In genomic region chr1:194495434-194495833, GRCh38 we compare ENCODE assay signal across 5 cellular contexts.
"Had no signal": no experiment of that assay in that cellular context is flagged by ENCODE, and none has a peak within 500 bp of the region (broad histone marks: within the 10 kb centered on the region; RNA-seq: fewer than 3 reads in every experiment).

No MANE protein-coding gene starts in this region.

- H3K4me3 Mint-ChIP-seq: IgD-negative memory B cell had no signal

- DNase-seq: IMR-90, KBM-7 had no signal

- H3K36me3 Mint-ChIP-seq: IgD-negative memory B cell had no signal

- H3K27me3 Mint-ChIP-seq: IgD-negative memory B cell had no signal

- H3K4me1 Mint-ChIP-seq: IgD-negative memory B cell had no signal

- H3K4me3 ChIP-seq: K562 had no signal

- H3K27ac Mint-ChIP-seq: IgD-negative memory B cell had no signal

- H3K27ac ChIP-seq: HL-60 had no signal
